1 cellular context compared by ENCODE assay signal in the genomic region with DNA sequence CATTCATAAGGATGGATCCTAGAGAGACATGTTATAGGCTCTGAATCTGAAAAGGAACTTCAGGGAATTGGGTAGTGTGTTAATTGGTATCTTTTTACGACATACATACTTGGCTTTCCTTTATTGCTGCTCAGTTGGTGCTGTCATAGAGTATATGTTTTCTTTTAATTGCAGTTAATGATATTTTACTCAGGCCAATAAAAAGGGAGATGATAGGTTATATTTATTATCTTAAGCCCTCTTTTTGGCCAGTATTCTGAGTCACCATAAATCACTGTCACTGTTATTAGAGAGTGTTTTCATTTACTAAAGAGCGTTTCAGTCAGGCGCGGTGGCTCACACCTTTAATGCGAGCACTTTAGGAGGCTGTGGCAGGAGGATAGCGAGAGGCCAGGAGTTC.
TF ChIP-seq lines count a peak whose summit lies in the region.

No MANE protein-coding gene starts in this region.

TF ChIP-seq in HEK293, 187 proteins besides CTCF, POLR2A, EP300 and RAD21 (continued from another document and continues in another):
- TF ChIP-seq ZNF148 (tag by site-specific recombination; IDR thresholded peaks at IDR 0.05; ENCODE audit: borderline replicate concordance) (no peak), ZNF549 (tag by site-specific recombination; IDR thresholded peaks at IDR 0.05) (no peak), ZNF843 (tag by site-specific recombination; IDR thresholded peaks at IDR 0.05) (peak; percentile 73; the same call in 1 of the 2 replicates), ZNF76 (tag by site-specific recombination; IDR thresholded peaks at IDR 0.05; ENCODE audit: borderline replicate concordance, low read depth) (no peak), RBAK (tag by site-specific recombination; IDR thresholded peaks at IDR 0.05) (no peak), ZNF146 (tag by site-specific recombination; IDR thresholded peaks at IDR 0.05) (no peak), ZEB2 (tag by site-specific recombination; IDR thresholded peaks at IDR 0.05) (no peak), ZNF654 (tag by site-specific recombination; IDR thresholded peaks at IDR 0.05; ENCODE audit: low read depth) (no peak), PRDM10 (tag by site-specific recombination; IDR thresholded peaks at IDR 0.05) (no peak), ZNF473 (tag by site-specific recombination; IDR thresholded peaks at IDR 0.05) (no peak), FEZF1 (tag by site-specific recombination; IDR thresholded peaks at IDR 0.05) (peak; percentile 81), GLIS2 (tag by site-specific recombination; IDR thresholded peaks at IDR 0.05) (no peak), ZXDB (tag by site-specific recombination; IDR thresholded peaks at IDR 0.05) (0 out of 2 replicates have a peak, but pooled peaks have one; percentile 19), KLF10 (tag by site-specific recombination; IDR thresholded peaks at IDR 0.05) (no peak), OVOL3 (tag by site-specific recombination; IDR thresholded peaks at IDR 0.05) (peak; percentile 44; the same call in 1 of the 2 replicates), ZBTB48 (tag by site-specific recombination; IDR thresholded peaks at IDR 0.05) (no peak), HOXD13 (CRISPR knock-in tag; IDR thresholded peaks at IDR 0.05; ENCODE audit: borderline replicate concordance) (no peak), PRDM4 (tag by site-specific recombination; IDR thresholded peaks at IDR 0.05) (peak; percentile 42; the same call in 1 of the 2 replicates), ZNF221 (tag by site-specific recombination; IDR thresholded peaks at IDR 0.05; ENCODE audit: borderline replicate concordance) (no peak), ZNF202 (tag by site-specific recombination; IDR thresholded peaks at IDR 0.05; ENCODE audit: borderline replicate concordance) (no peak), ZBTB8A (tag by site-specific recombination; IDR thresholded peaks at IDR 0.05) (peak; percentile 51), ZNF404 (tag by site-specific recombination; IDR thresholded peaks at IDR 0.05) (no peak), ZNF350 (tag by site-specific recombination; IDR thresholded peaks at IDR 0.05) (no peak), OSR2 (tag by site-specific recombination; IDR thresholded peaks at IDR 0.05) (peak; percentile 85), ZNF555 (tag by site-specific recombination; conservative IDR thresholded peaks at IDR 0.05) (no peak), KLF16 (tag by site-specific recombination; IDR thresholded peaks at IDR 0.05) (0 out of 2 replicates have a peak, but pooled peaks have one; percentile 42)
- TF ChIP-seq, protein P1, sequence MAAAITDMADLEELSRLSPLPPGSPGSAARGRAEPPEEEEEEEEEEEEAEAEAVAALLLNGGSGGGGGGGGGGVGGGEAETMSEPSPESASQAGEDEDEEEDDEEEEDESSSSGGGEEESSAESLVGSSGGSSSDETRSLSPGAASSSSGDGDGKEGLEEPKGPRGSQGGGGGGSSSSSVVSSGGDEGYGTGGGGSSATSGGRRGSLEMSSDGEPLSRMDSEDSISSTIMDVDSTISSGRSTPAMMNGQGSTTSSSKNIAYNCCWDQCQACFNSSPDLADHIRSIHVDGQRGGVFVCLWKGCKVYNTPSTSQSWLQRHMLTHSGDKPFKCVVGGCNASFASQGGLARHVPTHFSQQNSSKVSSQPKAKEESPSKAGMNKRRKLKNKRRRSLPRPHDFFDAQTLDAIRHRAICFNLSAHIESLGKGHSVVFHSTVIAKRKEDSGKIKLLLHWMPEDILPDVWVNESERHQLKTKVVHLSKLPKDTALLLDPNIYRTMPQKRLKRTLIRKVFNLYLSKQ (tag by site-specific recombination; IDR thresholded peaks at IDR 0.05; ENCODE audit: borderline replicate concordance): no peak
- TF ChIP-seq, protein P2, sequence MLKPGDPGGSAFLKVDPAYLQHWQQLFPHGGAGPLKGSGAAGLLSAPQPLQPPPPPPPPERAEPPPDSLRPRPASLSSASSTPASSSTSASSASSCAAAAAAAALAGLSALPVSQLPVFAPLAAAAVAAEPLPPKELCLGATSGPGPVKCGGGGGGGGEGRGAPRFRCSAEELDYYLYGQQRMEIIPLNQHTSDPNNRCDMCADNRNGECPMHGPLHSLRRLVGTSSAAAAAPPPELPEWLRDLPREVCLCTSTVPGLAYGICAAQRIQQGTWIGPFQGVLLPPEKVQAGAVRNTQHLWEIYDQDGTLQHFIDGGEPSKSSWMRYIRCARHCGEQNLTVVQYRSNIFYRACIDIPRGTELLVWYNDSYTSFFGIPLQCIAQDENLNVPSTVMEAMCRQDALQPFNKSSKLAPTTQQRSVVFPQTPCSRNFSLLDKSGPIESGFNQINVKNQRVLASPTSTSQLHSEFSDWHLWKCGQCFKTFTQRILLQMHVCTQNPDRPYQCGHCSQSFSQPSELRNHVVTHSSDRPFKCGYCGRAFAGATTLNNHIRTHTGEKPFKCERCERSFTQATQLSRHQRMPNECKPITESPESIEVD (tag by site-specific recombination; IDR thresholded peaks at IDR 0.05): peak; percentile 91
- TF ChIP-seq, protein P3, sequence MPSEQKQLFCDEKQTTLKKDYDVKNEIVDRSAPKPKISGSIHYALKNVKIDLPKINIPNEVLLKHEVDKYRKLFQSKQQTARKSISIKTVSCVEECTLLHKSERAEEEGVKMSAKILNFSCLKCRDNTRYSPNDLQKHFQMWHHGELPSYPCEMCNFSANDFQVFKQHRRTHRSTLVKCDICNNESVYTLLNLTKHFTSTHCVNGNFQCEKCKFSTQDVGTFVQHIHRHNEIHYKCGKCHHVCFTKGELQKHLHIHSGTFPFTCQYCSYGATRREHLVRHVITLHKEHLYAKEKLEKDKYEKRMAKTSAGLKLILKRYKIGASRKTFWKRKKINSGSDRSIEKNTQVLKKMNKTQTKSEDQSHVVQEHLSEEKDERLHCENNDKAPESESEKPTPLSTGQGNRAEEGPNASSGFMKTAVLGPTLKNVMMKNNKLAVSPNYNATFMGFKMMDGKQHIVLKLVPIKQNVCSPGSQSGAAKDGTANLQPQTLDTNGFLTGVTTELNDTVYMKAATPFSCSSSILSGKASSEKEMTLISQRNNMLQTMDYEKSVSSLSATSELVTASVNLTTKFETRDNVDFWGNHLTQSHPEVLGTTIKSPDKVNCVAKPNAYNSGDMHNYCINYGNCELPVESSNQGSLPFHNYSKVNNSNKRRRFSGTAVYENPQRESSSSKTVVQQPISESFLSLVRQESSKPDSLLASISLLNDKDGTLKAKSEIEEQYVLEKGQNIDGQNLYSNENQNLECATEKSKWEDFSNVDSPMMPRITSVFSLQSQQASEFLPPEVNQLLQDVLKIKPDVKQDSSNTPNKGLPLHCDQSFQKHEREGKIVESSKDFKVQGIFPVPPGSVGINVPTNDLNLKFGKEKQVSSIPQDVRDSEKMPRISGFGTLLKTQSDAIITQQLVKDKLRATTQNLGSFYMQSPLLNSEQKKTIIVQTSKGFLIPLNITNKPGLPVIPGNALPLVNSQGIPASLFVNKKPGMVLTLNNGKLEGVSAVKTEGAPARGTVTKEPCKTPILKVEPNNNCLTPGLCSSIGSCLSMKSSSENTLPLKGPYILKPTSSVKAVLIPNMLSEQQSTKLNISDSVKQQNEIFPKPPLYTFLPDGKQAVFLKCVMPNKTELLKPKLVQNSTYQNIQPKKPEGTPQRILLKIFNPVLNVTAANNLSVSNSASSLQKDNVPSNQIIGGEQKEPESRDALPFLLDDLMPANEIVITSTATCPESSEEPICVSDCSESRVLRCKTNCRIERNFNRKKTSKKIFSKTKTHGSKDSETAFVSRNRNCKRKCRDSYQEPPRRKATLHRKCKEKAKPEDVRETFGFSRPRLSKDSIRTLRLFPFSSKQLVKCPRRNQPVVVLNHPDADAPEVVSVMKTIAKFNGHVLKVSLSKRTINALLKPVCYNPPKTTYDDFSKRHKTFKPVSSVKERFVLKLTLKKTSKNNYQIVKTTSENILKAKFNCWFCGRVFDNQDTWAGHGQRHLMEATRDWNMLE (tag by site-specific recombination; conservative IDR thresholded peaks at IDR 0.05; ENCODE audit: low read depth): no peak
- TF ChIP-seq, protein P4, sequence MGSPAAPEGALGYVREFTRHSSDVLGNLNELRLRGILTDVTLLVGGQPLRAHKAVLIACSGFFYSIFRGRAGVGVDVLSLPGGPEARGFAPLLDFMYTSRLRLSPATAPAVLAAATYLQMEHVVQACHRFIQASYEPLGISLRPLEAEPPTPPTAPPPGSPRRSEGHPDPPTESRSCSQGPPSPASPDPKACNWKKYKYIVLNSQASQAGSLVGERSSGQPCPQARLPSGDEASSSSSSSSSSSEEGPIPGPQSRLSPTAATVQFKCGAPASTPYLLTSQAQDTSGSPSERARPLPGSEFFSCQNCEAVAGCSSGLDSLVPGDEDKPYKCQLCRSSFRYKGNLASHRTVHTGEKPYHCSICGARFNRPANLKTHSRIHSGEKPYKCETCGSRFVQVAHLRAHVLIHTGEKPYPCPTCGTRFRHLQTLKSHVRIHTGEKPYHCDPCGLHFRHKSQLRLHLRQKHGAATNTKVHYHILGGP (tag by site-specific recombination; IDR thresholded peaks at IDR 0.05): peak; percentile 99
- TF ChIP-seq, protein P5, sequence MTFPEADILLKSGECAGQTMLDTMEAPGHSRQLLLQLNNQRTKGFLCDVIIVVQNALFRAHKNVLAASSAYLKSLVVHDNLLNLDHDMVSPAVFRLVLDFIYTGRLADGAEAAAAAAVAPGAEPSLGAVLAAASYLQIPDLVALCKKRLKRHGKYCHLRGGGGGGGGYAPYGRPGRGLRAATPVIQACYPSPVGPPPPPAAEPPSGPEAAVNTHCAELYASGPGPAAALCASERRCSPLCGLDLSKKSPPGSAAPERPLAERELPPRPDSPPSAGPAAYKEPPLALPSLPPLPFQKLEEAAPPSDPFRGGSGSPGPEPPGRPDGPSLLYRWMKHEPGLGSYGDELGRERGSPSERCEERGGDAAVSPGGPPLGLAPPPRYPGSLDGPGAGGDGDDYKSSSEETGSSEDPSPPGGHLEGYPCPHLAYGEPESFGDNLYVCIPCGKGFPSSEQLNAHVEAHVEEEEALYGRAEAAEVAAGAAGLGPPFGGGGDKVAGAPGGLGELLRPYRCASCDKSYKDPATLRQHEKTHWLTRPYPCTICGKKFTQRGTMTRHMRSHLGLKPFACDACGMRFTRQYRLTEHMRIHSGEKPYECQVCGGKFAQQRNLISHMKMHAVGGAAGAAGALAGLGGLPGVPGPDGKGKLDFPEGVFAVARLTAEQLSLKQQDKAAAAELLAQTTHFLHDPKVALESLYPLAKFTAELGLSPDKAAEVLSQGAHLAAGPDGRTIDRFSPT (tag by site-specific recombination; IDR thresholded peaks at IDR 0.05): no peak
- TF ChIP-seq, protein P6, sequence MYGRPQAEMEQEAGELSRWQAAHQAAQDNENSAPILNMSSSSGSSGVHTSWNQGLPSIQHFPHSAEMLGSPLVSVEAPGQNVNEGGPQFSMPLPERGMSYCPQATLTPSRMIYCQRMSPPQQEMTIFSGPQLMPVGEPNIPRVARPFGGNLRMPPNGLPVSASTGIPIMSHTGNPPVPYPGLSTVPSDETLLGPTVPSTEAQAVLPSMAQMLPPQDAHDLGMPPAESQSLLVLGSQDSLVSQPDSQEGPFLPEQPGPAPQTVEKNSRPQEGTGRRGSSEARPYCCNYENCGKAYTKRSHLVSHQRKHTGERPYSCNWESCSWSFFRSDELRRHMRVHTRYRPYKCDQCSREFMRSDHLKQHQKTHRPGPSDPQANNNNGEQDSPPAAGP (tag by site-specific recombination; IDR thresholded peaks at IDR 0.05): no peak
